In genomic region chr16:54351171-54351570, GRCh38 we compare ENCODE assay signal across 30 cellular contexts.
DNase-seq lines count a peak whose midpoint lies in the region; ATAC-seq, FAIRE-seq and TF ChIP-seq lines count a peak whose summit lies in the region.
"Had no signal": no experiment of that assay in that cellular context is flagged by ENCODE, and none has a peak within 500 bp of the region (broad histone marks: within the 10 kb centered on the region; RNA-seq: fewer than 3 reads in every experiment).

No MANE protein-coding gene starts in this region.

- intact Hi-C loops in ascending aorta (cut with DNase I): no loop called here

- H3K4me1 ChIP-seq in foreskin keratinocyte (peaks cover 4% of the 10 kb centered on the region), ascending aorta (no peaks in the 10 kb centered on the region), hepatocyte (ENCODE audit: insufficient read depth) (no peaks in the 10 kb centered on the region)

- DNase-seq in NCI-H82 (lab: John Stamatoyannopoulos, UW) (peak; percentile 4), NCI-H82 treated with DMSO at 0.1 percent for 48 hours (lab: John Stamatoyannopoulos, UW; ENCODE audit: unreplicated experiment) (no peak), bronchial epithelial cell (ENCODE audit: low read depth) (peak; percentile 14), foreskin keratinocyte (peak; percentile 41 to 84), ascending aorta (ENCODE audit: low spot score in 2 of 2) (no peak), NCI-H2029 treated with DMSO at 0.1 percent for 48 hours (lab: John Stamatoyannopoulos, UW) (no peak), hepatocyte (ENCODE audit: low spot score) (no peak)
- DNase-seq in stimulated activated effector memory CD8-positive, alpha-beta T cell treated with anti-CD3 and anti-CD28 coated beads, Interleukin-12 subunit alpha, Interleukin-12 subunit beta, amount 100 ng/mL, for 72 hours (ENCODE audit: low spot score in 2 of 2): no peak
- DNase-seq: CD8-positive, alpha-beta memory T cell; DMS 273 treated with DMSO at 0.1 percent for 48 hours; DMS79; EL; GDM1; Karpas-422; NCI-H1092 treated with DMSO at 0.1 percent for 48 hours; NCI-H1436; NCI-H187; NCI-H2171 treated with DMSO at 0.1 percent for 48 hours; NCI-H345; NCI-H510A treated with DMSO at 0.1 percent for 48 hours; NCI-H748 treated with DMSO at 0.1 percent for 48 hours; PC-9; Right ventricle myocardium superior; RPMI8226 had no signal

- 85% methylated on average over 5 of the region's 5 CpGs for WGBS in hepatocyte (ENCODE audit: low lambda C conversion rate, missing lambda C conversion rate)

- no peaks in the 10 kb centered on the region for H3K4me1 Mint-ChIP-seq in stimulated activated effector memory CD8-positive, alpha-beta T cell treated with anti-CD3 and anti-CD28 coated beads, Interleukin-12 subunit alpha, Interleukin-12 subunit beta, amount 100 ng/mL, for 72 hours
- H3K4me1 Mint-ChIP-seq: B cell; CD8-positive, alpha-beta memory T cell had no signal

- H3K9me3 ChIP-seq in ascending aorta (peaks cover 0 to 15% of the 10 kb centered on the region in 2 donors), hepatocyte (ENCODE audit: low read depth) (no peaks in the 10 kb centered on the region)

- peak; percentile 19 for ATAC-seq in foreskin keratinocyte
- peak; percentile 13 for ATAC-seq in stimulated activated effector memory CD8-positive, alpha-beta T cell treated with anti-CD3 and anti-CD28 coated beads, Interleukin-12 subunit alpha, Interleukin-12 subunit beta, amount 100 ng/mL, for 72 hours
- ATAC-seq: GM12878, HepG2 had no signal

- H3K27ac Mint-ChIP-seq in stimulated activated effector memory CD8-positive, alpha-beta T cell treated with anti-CD3 and anti-CD28 coated beads, Interleukin-12 subunit alpha, Interleukin-12 subunit beta, amount 100 ng/mL, for 72 hours: no peak overlapping the region
- H3K27ac Mint-ChIP-seq: B cell had no signal

- H4K20me1 ChIP-seq in hepatocyte (ENCODE audit: insufficient read depth, poor library complexity, severe bottlenecking): no peaks in the 10 kb centered on the region

- H3K79me2 ChIP-seq in hepatocyte: no peaks in the 10 kb centered on the region

- FAIRE-seq in bronchial epithelial cell (lab: Jason Lieb, UNC): no peak
- FAIRE-seq: GM12878, HepG2 had no signal

- peak overlapping the region; percentile 49 for H3K27ac ChIP-seq in foreskin keratinocyte
- H3K27ac ChIP-seq in ascending aorta: no peak overlapping the region
- no peak overlapping the region for H3K27ac ChIP-seq in hepatocyte
- H3K27ac ChIP-seq: 22Rv1, C4-2B, PC-9, SJSA1 had no signal

- no peaks in the 10 kb centered on the region for H3K27me3 ChIP-seq in bronchial epithelial cell (ENCODE audit: control insufficient read depth, insufficient read depth, low read length)
- no peaks in the 10 kb centered on the region for H3K27me3 ChIP-seq in foreskin keratinocyte
- H3K27me3 ChIP-seq in ascending aorta: no peaks in the 10 kb centered on the region
- H3K27me3 ChIP-seq in hepatocyte: no peaks in the 10 kb centered on the region
- H3K27me3 ChIP-seq: SJSA1 had no signal

- no peaks in the 10 kb centered on the region for H3K9me3 Mint-ChIP-seq in stimulated activated effector memory CD8-positive, alpha-beta T cell treated with anti-CD3 and anti-CD28 coated beads, Interleukin-12 subunit alpha, Interleukin-12 subunit beta, amount 100 ng/mL, for 72 hours

- no peak for TF ChIP-seq CTCF in bronchial epithelial cell (IDR thresholded peaks at IDR 0.05; ENCODE audit: insufficient read depth, low read length, severe bottlenecking)
- no peak for TF ChIP-seq CTCF in foreskin keratinocyte (conservative IDR thresholded peaks at IDR 0.05)
- no peak for TF ChIP-seq CTCF in ascending aorta (IDR thresholded peaks at IDR 0.05)
- TF ChIP-seq CTCF in hepatocyte (IDR thresholded peaks at IDR 0.05; ENCODE audit: poor library complexity): no peak

- no peak overlapping the region for H2AFZ ChIP-seq in hepatocyte
- H2AFZ ChIP-seq: PC-9 had no signal

- no peak overlapping the region for H3K4me2 ChIP-seq in hepatocyte
- H3K4me2 ChIP-seq: PC-9 had no signal

- no peaks in the 10 kb centered on the region for H3K36me3 Mint-ChIP-seq in stimulated activated effector memory CD8-positive, alpha-beta T cell treated with anti-CD3 and anti-CD28 coated beads, Interleukin-12 subunit alpha, Interleukin-12 subunit beta, amount 100 ng/mL, for 72 hours
- H3K36me3 Mint-ChIP-seq: CD8-positive, alpha-beta memory T cell had no signal

- no peaks in the 10 kb centered on the region for H3K9me2 ChIP-seq in hepatocyte (replicated peaks; ENCODE audit: insufficient read depth)

- no peak overlapping the region for H3K4me3 Mint-ChIP-seq in stimulated activated effector memory CD8-positive, alpha-beta T cell treated with anti-CD3 and anti-CD28 coated beads, Interleukin-12 subunit alpha, Interleukin-12 subunit beta, amount 100 ng/mL, for 72 hours
- H3K4me3 Mint-ChIP-seq: B cell; CD8-positive, alpha-beta memory T cell had no signal

- no peaks in the 10 kb centered on the region for H3K36me3 ChIP-seq in bronchial epithelial cell (ENCODE audit: control insufficient read depth, insufficient read depth, low read length)
- no peaks in the 10 kb centered on the region for H3K36me3 ChIP-seq in ascending aorta
- H3K36me3 ChIP-seq in hepatocyte (replicated peaks; ENCODE audit: insufficient read depth, low read depth): no peaks in the 10 kb centered on the region
- H3K36me3 ChIP-seq: SJSA1 had no signal

- H3K4me3 ChIP-seq in bronchial epithelial cell (ENCODE audit: low read depth, low read length) (no peak overlapping the region), ascending aorta (no peak overlapping the region), hepatocyte (no peak overlapping the region)
- H3K4me3 ChIP-seq: GM12878, PC-9, SJSA1 had no signal

Comparison
In these comparisons a context has a peak if more than half of its experiments do, and no peak if none do; other contexts are left out.
1. DNase-seq: peak in NCI-H82 (single experiment), bronchial epithelial cell (single experiment) and foreskin keratinocyte (2 of 2); none in NCI-H82 treated with DMSO at 0.1 percent for 48 hours (single experiment), stimulated activated effector memory CD8-positive, alpha-beta T cell treated with anti-CD3 and anti-CD28 coated beads, Interleukin-12 subunit alpha, Interleukin-12 subunit beta, amount 100 ng/mL, for 72 hours (0 of 2), ascending aorta (0 of 2), NCI-H2029 treated with DMSO at 0.1 percent for 48 hours (single experiment) and hepatocyte (single experiment).